Comparison of ENCODE assay signal across 2 cellular contexts in the genomic region with DNA sequence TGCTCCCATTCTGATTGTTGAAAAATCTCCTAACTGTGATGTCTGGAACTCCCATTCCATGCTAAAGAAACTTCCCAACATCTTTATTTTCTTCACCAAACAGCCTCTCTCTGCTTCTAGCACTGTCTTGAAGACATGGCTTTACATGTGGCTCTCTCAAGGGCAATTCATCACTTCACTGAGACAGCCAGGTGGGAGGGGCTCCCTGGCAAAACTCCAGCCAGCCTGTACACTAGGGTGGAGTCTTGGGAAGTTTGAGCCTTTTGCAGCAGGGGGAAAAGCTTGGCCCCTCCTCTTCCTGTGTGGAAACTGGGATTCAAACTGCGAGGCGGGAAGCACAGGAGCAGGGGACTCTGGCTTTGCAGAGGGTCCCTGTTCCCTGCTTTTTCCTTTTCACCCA.
TF ChIP-seq lines count a peak whose summit lies in the region.

No MANE protein-coding gene starts in this region.

TF ChIP-seq in GM23338, 12 proteins besides CTCF, POLR2A, EP300 and RAD21 (continued from another document):
- TF ChIP-seq, protein P1, sequence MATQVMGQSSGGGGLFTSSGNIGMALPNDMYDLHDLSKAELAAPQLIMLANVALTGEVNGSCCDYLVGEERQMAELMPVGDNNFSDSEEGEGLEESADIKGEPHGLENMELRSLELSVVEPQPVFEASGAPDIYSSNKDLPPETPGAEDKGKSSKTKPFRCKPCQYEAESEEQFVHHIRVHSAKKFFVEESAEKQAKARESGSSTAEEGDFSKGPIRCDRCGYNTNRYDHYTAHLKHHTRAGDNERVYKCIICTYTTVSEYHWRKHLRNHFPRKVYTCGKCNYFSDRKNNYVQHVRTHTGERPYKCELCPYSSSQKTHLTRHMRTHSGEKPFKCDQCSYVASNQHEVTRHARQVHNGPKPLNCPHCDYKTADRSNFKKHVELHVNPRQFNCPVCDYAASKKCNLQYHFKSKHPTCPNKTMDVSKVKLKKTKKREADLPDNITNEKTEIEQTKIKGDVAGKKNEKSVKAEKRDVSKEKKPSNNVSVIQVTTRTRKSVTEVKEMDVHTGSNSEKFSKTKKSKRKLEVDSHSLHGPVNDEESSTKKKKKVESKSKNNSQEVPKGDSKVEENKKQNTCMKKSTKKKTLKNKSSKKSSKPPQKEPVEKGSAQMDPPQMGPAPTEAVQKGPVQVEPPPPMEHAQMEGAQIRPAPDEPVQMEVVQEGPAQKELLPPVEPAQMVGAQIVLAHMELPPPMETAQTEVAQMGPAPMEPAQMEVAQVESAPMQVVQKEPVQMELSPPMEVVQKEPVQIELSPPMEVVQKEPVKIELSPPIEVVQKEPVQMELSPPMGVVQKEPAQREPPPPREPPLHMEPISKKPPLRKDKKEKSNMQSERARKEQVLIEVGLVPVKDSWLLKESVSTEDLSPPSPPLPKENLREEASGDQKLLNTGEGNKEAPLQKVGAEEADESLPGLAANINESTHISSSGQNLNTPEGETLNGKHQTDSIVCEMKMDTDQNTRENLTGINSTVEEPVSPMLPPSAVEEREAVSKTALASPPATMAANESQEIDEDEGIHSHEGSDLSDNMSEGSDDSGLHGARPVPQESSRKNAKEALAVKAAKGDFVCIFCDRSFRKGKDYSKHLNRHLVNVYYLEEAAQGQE (IDR thresholded peaks at IDR 0.05; ENCODE audit: unreplicated experiment): no peak
- no peak for TF ChIP-seq NANOG (IDR thresholded peaks at IDR 0.05; ENCODE audit: borderline replicate concordance)
- TF ChIP-seq, protein P2, sequence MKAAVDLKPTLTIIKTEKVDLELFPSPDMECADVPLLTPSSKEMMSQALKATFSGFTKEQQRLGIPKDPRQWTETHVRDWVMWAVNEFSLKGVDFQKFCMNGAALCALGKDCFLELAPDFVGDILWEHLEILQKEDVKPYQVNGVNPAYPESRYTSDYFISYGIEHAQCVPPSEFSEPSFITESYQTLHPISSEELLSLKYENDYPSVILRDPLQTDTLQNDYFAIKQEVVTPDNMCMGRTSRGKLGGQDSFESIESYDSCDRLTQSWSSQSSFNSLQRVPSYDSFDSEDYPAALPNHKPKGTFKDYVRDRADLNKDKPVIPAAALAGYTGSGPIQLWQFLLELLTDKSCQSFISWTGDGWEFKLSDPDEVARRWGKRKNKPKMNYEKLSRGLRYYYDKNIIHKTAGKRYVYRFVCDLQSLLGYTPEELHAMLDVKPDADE (IDR thresholded peaks at IDR 0.05): no peak
- no peak for TF ChIP-seq JUNB (IDR thresholded peaks at IDR 0.05; ENCODE audit: unreplicated experiment)
- TF ChIP-seq, protein P3, sequence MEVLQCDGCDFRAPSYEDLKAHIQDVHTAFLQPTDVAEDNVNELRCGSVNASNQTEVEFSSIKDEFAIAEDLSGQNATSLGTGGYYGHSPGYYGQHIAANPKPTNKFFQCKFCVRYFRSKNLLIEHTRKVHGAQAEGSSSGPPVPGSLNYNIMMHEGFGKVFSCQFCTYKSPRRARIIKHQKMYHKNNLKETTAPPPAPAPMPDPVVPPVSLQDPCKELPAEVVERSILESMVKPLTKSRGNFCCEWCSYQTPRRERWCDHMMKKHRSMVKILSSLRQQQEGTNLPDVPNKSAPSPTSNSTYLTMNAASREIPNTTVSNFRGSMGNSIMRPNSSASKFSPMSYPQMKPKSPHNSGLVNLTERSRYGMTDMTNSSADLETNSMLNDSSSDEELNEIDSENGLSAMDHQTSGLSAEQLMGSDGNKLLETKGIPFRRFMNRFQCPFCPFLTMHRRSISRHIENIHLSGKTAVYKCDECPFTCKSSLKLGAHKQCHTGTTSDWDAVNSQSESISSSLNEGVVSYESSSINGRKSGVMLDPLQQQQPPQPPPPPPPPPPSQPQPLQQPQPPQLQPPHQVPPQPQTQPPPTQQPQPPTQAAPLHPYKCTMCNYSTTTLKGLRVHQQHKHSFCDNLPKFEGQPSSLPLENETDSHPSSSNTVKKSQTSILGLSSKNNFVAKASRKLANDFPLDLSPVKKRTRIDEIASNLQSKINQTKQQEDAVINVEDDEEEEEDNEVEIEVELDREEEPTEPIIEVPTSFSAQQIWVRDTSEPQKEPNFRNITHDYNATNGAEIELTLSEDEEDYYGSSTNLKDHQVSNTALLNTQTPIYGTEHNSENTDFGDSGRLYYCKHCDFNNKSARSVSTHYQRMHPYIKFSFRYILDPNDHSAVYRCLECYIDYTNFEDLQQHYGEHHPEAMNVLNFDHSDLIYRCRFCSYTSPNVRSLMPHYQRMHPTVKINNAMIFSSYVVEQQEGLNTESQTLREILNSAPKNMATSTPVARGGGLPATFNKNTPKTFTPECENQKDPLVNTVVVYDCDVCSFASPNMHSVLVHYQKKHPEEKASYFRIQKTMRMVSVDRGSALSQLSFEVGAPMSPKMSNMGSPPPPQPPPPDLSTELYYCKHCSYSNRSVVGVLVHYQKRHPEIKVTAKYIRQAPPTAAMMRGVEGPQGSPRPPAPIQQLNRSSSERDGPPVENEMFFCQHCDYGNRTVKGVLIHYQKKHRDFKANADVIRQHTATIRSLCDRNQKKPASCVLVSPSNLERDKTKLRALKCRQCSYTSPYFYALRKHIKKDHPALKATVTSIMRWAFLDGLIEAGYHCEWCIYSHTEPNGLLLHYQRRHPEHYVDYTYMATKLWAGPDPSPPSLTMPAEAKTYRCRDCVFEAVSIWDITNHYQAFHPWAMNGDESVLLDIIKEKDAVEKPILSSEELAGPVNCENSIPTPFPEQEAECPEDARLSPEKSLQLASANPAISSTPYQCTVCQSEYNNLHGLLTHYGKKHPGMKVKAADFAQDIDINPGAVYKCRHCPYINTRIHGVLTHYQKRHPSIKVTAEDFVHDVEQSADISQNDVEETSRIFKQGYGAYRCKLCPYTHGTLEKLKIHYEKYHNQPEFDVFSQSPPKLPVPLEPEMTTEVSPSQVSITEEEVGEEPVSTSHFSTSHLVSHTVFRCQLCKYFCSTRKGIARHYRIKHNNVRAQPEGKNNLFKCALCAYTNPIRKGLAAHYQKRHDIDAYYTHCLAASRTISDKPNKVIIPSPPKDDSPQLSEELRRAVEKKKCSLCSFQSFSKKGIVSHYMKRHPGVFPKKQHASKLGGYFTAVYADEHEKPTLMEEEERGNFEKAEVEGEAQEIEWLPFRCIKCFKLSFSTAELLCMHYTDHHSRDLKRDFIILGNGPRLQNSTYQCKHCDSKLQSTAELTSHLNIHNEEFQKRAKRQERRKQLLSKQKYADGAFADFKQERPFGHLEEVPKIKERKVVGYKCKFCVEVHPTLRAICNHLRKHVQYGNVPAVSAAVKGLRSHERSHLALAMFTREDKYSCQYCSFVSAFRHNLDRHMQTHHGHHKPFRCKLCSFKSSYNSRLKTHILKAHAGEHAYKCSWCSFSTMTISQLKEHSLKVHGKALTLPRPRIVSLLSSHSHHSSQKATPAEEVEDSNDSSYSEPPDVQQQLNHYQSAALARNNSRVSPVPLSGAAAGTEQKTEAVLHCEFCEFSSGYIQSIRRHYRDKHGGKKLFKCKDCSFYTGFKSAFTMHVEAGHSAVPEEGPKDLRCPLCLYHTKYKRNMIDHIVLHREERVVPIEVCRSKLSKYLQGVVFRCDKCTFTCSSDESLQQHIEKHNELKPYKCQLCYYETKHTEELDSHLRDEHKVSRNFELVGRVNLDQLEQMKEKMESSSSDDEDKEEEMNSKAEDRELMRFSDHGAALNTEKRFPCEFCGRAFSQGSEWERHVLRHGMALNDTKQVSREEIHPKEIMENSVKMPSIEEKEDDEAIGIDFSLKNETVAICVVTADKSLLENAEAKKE (CRISPR knock-in tag; IDR thresholded peaks at IDR 0.05): no peak
TF ChIP-seq in GM23338: peak in this region for 0.

TF ChIP-seq in K562, 482 proteins besides CTCF, POLR2A, EP300 and RAD21 (continued from another document):
- TF ChIP-seq, protein P4, sequence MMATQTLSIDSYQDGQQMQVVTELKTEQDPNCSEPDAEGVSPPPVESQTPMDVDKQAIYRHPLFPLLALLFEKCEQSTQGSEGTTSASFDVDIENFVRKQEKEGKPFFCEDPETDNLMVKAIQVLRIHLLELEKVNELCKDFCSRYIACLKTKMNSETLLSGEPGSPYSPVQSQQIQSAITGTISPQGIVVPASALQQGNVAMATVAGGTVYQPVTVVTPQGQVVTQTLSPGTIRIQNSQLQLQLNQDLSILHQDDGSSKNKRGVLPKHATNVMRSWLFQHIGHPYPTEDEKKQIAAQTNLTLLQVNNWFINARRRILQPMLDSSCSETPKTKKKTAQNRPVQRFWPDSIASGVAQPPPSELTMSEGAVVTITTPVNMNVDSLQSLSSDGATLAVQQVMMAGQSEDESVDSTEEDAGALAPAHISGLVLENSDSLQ (IDR thresholded peaks at IDR 0.05): peak; percentile 74
- TF ChIP-seq MIER1 (IDR thresholded peaks at IDR 0.05; ENCODE audit: low read depth) (no peak), HDGF (IDR thresholded peaks at IDR 0.05) (no peak), POLR2B (IDR thresholded peaks at IDR 0.05; ENCODE audit: low read depth, partially characterized antibody) (no peak), FOXK1 (CRISPR knock-in tag; IDR thresholded peaks at IDR 0.05; ENCODE audit: borderline replicate concordance) (no peak), CEBPG (CRISPR knock-in tag; IDR thresholded peaks at IDR 0.05) (no peak), CEBPG (tag; conservative IDR thresholded peaks at IDR 0.05 in 1 of 2, IDR thresholded peaks at IDR 0.05 in 1 of 2) (no peak)
- TF ChIP-seq, protein P5, sequence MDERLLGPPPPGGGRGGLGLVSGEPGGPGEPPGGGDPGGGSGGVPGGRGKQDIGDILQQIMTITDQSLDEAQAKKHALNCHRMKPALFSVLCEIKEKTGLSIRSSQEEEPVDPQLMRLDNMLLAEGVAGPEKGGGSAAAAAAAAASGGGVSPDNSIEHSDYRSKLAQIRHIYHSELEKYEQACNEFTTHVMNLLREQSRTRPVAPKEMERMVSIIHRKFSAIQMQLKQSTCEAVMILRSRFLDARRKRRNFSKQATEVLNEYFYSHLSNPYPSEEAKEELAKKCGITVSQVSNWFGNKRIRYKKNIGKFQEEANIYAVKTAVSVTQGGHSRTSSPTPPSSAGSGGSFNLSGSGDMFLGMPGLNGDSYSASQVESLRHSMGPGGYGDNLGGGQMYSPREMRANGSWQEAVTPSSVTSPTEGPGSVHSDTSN (CRISPR knock-in tag; IDR thresholded peaks at IDR 0.05; ENCODE audit: low read depth): no peak
- TF ChIP-seq, protein P5 (tag; conservative IDR thresholded peaks at IDR 0.05; ENCODE audit: low read depth): peak; percentile 68
